In the genomic region with DNA sequence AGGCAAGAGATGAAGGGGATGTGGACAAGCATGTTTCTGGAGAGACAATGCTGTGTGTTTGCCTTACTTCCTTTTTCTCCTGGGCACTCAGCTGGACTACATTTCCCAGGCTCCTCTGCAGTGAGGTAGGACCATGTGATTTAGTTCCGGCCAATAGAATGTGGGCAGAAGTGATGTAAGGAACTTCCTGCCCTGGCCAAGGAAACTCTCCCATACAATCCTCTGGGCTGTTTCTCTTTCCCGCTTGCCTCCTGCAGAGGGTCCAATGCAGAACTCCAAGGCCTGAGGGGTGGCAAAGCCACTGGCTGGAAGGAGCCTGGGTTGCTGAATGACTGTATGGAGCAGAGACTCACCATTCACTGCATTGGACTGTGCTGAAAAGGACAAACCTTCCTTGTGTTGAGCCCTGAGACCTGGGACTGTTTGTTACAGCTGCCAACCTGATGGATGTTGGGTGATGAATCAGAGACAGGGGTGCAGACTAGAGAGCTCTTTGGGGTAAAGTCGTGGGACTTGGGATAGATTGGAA, we compare ENCODE assay signal across 8 cellular contexts.
DNase-seq lines count a peak whose midpoint lies in the region; ATAC-seq, FAIRE-seq and TF ChIP-seq lines count a peak whose summit lies in the region.

No MANE protein-coding gene starts in this region.

- POLR2A ChIA-PET in AG04449 (lab: Yijun Ruan, JAX), result no interaction called here

- no peak overlapping the region for H3K9ac ChIP-seq in iPS-18a (ENCODE audit: low read length)

- no peaks in the 10 kb centered on the region for H3K36me3 ChIP-seq in iPS-18a (ENCODE audit: control insufficient read depth, low read depth, low read length)
- no peaks in the 10 kb centered on the region for H3K36me3 ChIP-seq in ascending aorta

- CTCF ChIA-PET in AG04449 (lab: Yijun Ruan, JAX), result no interaction called here

- peak; percentile 90 for FAIRE-seq in GM12892 (lab: Jason Lieb, UNC)

- no peaks in the 10 kb centered on the region for H3K4me1 ChIP-seq in iPS-18a (ENCODE audit: control insufficient read depth, low read depth, low read length)
- H3K4me1 ChIP-seq in ascending aorta, result no peaks in the 10 kb centered on the region

- ATAC-seq in HG02610 (IDR thresholded peaks at IDR 0.05; ENCODE audit: unreplicated experiment), result peak; percentile 83

- TF ChIP-seq CTCF in AG04449 (IDR thresholded peaks at IDR 0.05; ENCODE audit: insufficient read depth, low read length, missing control alignments) (no peak), type B pancreatic cell (conservative IDR thresholded peaks at IDR 0.05) (no peak), ascending aorta (IDR thresholded peaks at IDR 0.05) (no peak)

- peak overlapping the region; percentile 27 for H3K4me3 ChIP-seq in AG04449 (ENCODE audit: low read depth, low read length)
- H3K4me3 ChIP-seq in iPS-18a (ENCODE audit: low read length), result peak overlapping the region; percentile 29
- no peak overlapping the region for H3K4me3 ChIP-seq in ascending aorta

- intact Hi-C loops in ascending aorta (cut with DNase I), result no loop called here

- H3K27ac Mint-ChIP-seq in type B pancreatic cell, result peak overlapping the region; percentile 70

- no peaks in the 10 kb centered on the region for H3K36me3 Mint-ChIP-seq in type B pancreatic cell

- H3K9me3 ChIP-seq in iPS-18a (ENCODE audit: control insufficient read depth, low read depth, low read length) (no peaks in the 10 kb centered on the region), ascending aorta (no peaks in the 10 kb centered on the region)

- no peak for TF ChIP-seq POLR2A in GM12892 (IDR thresholded peaks at IDR 0.05; ENCODE audit: low read depth, low read length)

- peak overlapping the region; percentile 76 for H3K4me3 Mint-ChIP-seq in type B pancreatic cell

- H3K27me3 Mint-ChIP-seq in type B pancreatic cell, result peaks cover 4% of the 10 kb centered on the region

- DNase-seq in AG04449 (ENCODE audit: low read depth, low spot score) (no peak), GM12892 (ENCODE audit: insufficient read length) (peak; percentile 64), MV-4-11 (lab: John Stamatoyannopoulos, UW) (peak; percentile 97), type B pancreatic cell (ENCODE audit: extremely low spot score, unreplicated experiment) (no peak), ascending aorta (ENCODE audit: low spot score in 2 of 2) (no peak)
- DNase-seq in activated CD4-positive, alpha-beta T cell treated with anti-CD3 and anti-CD28 coated beads, Interleukin-2, amount 50 U/mL, for 48 hours, result peak; percentile 4 to 15

- H3K9me3 Mint-ChIP-seq in type B pancreatic cell, result peaks cover 9% of the 10 kb centered on the region

- no peak overlapping the region for H3K27ac ChIP-seq in iPS-18a (ENCODE audit: low read length)
- no peak overlapping the region for H3K27ac ChIP-seq in ascending aorta

- H3K27me3 ChIP-seq in iPS-18a (ENCODE audit: control insufficient read depth, insufficient read depth, low read length) (no peaks in the 10 kb centered on the region), ascending aorta (no peaks in the 10 kb centered on the region)

- peaks cover 31% of the 10 kb centered on the region for H3K4me1 Mint-ChIP-seq in type B pancreatic cell (ENCODE audit: unreplicated experiment)

Comparison
In these comparisons a context has a peak if more than half of its experiments do, and no peak if none do; other contexts are left out.
1. DNase-seq: peak in GM12892 (single experiment), MV-4-11 (single experiment) and activated CD4-positive, alpha-beta T cell treated with anti-CD3 and anti-CD28 coated beads, Interleukin-2, amount 50 U/mL, for 48 hours (2 of 2); none in AG04449 (single experiment), type B pancreatic cell (single experiment) and ascending aorta (0 of 2).
2. H3K4me3 ChIP-seq: peak in AG04449 (single experiment) and iPS-18a (single experiment); none in ascending aorta (0 of 2).